Comparison of ENCODE assay signal across 2 cellular contexts in genomic region chr2:44040365-44040764, GRCh38.
TF ChIP-seq lines count a peak whose summit lies in the region.

No MANE protein-coding gene starts in this region.

TF ChIP-seq in GM23338, 12 proteins besides CTCF, POLR2A, EP300 and RAD21:
- TF ChIP-seq EZH2phosphoT487 (IDR thresholded peaks at IDR 0.05; ENCODE audit: unreplicated experiment) (no peak), ZNF331 (CRISPR knock-in tag; IDR thresholded peaks at IDR 0.05; ENCODE audit: low read depth) (no peak), NANOG (IDR thresholded peaks at IDR 0.05; ENCODE audit: borderline replicate concordance) (no peak), REST (IDR thresholded peaks at IDR 0.05; ENCODE audit: unreplicated experiment) (no peak), STAT1 (IDR thresholded peaks at IDR 0.05; ENCODE audit: unreplicated experiment) (no peak), JUNB (IDR thresholded peaks at IDR 0.05; ENCODE audit: unreplicated experiment) (no peak), ETS1 (IDR thresholded peaks at IDR 0.05) (no peak), POLR2AphosphoS5 (IDR thresholded peaks at IDR 0.05; ENCODE audit: low read depth) (no peak), ZNF462 (CRISPR knock-in tag; IDR thresholded peaks at IDR 0.05) (no peak), EZH2 (IDR thresholded peaks at IDR 0.05; ENCODE audit: low read depth, unreplicated experiment) (no peak), ZNF114 (CRISPR knock-in tag; IDR thresholded peaks at IDR 0.05) (no peak), CREB1 (CRISPR knock-in tag; IDR thresholded peaks at IDR 0.05; ENCODE audit: low read depth) (no peak)

TF ChIP-seq in IMR-90, 13 proteins besides CTCF, POLR2A, EP300 and RAD21:
- no peak for TF ChIP-seq RFX5 (IDR thresholded peaks at IDR 0.05; ENCODE audit: low read depth, low read length)
- no peak for TF ChIP-seq SMC3 (IDR thresholded peaks at IDR 0.05; ENCODE audit: low read depth, low read length)
- no peak for TF ChIP-seq FOS (IDR thresholded peaks at IDR 0.05; ENCODE audit: low read depth, low read length)
- TF ChIP-seq MAZ (IDR thresholded peaks at IDR 0.05; ENCODE audit: borderline replicate concordance, low read depth, low read length), result no peak
- TF ChIP-seq CHD1 (IDR thresholded peaks at IDR 0.05; ENCODE audit: low read depth, low read length), result no peak
- peak; percentile 21; the same call in 1 of the 2 replicates for TF ChIP-seq USF2 (IDR thresholded peaks at IDR 0.05; ENCODE audit: low read depth, low read length)
- TF ChIP-seq CEBPB (IDR thresholded peaks at IDR 0.05; ENCODE audit: low read depth, low read length), result no peak
- TF ChIP-seq MXI1 (IDR thresholded peaks at IDR 0.05; ENCODE audit: borderline replicate concordance, low read depth, low read length), result no peak
- TF ChIP-seq MAFK (IDR thresholded peaks at IDR 0.05; ENCODE audit: low read depth, low read length), result no peak
